ENCODE assay signal across 11 cellular contexts in genomic region chr22:19772673-19773469, GRCh38. TPM values are rescaled to one million over a fixed set of nuclear protein-coding genes. Genes with fewer than 3 reads are reported as not detected.
DNase-seq lines count a peak whose midpoint lies in the region; ATAC-seq and TF ChIP-seq lines count a peak whose summit lies in the region.
"Had no signal": no experiment of that assay in that cellular context is flagged by ENCODE, and none has a peak within 500 bp of the region (broad histone marks: within the 10 kb centered on the region; RNA-seq: fewer than 3 reads in every experiment).

No MANE protein-coding gene starts in this region.

- H3K4me3 ChIP-seq in HEK293 (ENCODE audit: low read depth, low read length), result no peak overlapping the region

- ATAC-seq in GM18502 (IDR thresholded peaks at IDR 0.05; ENCODE audit: poor library complexity, unreplicated experiment), result peak; percentile 60
- ATAC-seq in naive B cell (ENCODE audit: low read depth in 2 of 2), result peak; percentile 88 to 89
- no peak for ATAC-seq in GM19351 (IDR thresholded peaks at IDR 0.05; ENCODE audit: unreplicated experiment)

- peaks cover 59 to 81% (median 79%) of the 10 kb centered on the region in 3 donors for H3K27me3 Mint-ChIP-seq in naive B cell

- peak overlapping the region; percentile 15 to 84 (median 67) for H3K4me3 Mint-ChIP-seq in naive B cell
- H3K4me3 Mint-ChIP-seq: activated CD4-positive, alpha-beta T cell treated with anti-CD3 and anti-CD28 coated beads, Interleukin-2, amount 10 ng/mL, durations not matched to agents 7 days and 5 days had no signal

- CTCF ChIA-PET in HEK293 (lab: Yijun Ruan, JAX), result interaction anchor here (0.9 to 2.5 kb wide), 5 partner anchors 15 to 137 kb away, joined by 3 to 20 read pairs (median 4); no protein-coding TSS in a partner anchor

- DNase-seq in NCI-H526 treated with DMSO at 0.1 percent for 48 hours (lab: John Stamatoyannopoulos, UW) (peak; percentile 89), naive B cell (peak; percentile 51), islet precursor cell (no peak)
- no peak for DNase-seq in activated naive CD4-positive, alpha-beta T cell (lab: John Stamatoyannopoulos, UW)
- no peak for DNase-seq in activated effector memory CD4-positive, alpha-beta T cell treated with Interleukin-2 at 50 U/mL for 16 hours
- DNase-seq: activated CD4-positive, alpha-beta T cell treated with anti-CD3 and anti-CD28 coated beads, Interleukin-2, amount 10 ng/mL, durations not matched to agents 7 days and 5 days; GDM1 had no signal

- POLR2A ChIA-PET in HEK293 (lab: Yijun Ruan, JAX), result no interaction called here

- H3K27ac Mint-ChIP-seq in naive B cell, result peak overlapping the region in 2 of 6 donors; percentile 38 to 83
- H3K27ac Mint-ChIP-seq: activated CD4-positive, alpha-beta T cell treated with anti-CD3 and anti-CD28 coated beads, Interleukin-2, amount 10 ng/mL, durations not matched to agents 7 days and 5 days had no signal

- no peaks in the 10 kb centered on the region for H3K4me1 ChIP-seq in HEK293 (ENCODE audit: control insufficient read depth, insufficient read depth, low read length)

- no peak overlapping the region for H3K27ac ChIP-seq in HEK293 (ENCODE audit: extremely low read depth, low read depth, low read length)

- no peaks in the 10 kb centered on the region for H3K36me3 Mint-ChIP-seq in naive B cell

- H3K36me3 ChIP-seq in HEK293 (ENCODE audit: control insufficient read depth in 2 of 2, insufficient read depth in 1 of 2, low read length in 2 of 2), result peaks cover 0 to 29% of the 10 kb centered on the region in 2 experiments; a peak in 1 of 3 replicates

- no peak for TF ChIP-seq CTCF in HEK293 (tag by site-specific recombination; IDR thresholded peaks at IDR 0.05)

- H3K9me3 Mint-ChIP-seq in naive B cell, result peaks cover 0 to 6% (median 0%) of the 10 kb centered on the region in 7 donors
- H3K9me3 Mint-ChIP-seq: activated CD4-positive, alpha-beta T cell treated with anti-CD3 and anti-CD28 coated beads, Interleukin-2, amount 10 ng/mL, durations not matched to agents 7 days and 5 days had no signal

- no peaks in the 10 kb centered on the region for H3K9me3 ChIP-seq in HEK293 (ENCODE audit: control insufficient read depth, insufficient read depth, low read depth, low read length)

- peaks cover 26 to 29% (median 27%) of the 10 kb centered on the region in 3 donors for H3K4me1 Mint-ChIP-seq in naive B cell

TF ChIP-seq in HEK293, 187 proteins besides CTCF, POLR2A, EP300 and RAD21:
- TF ChIP-seq ZNF600 (tag by site-specific recombination; IDR thresholded peaks at IDR 0.05) (no peak), ZNF341 (tag by site-specific recombination; IDR thresholded peaks at IDR 0.05; ENCODE audit: low read depth) (0 out of 2 replicates have a peak, but pooled peaks have one; percentile 14), ZNF223 (tag by site-specific recombination; IDR thresholded peaks at IDR 0.05) (no peak), ZNF677 (tag by site-specific recombination; IDR thresholded peaks at IDR 0.05) (no peak), ATF2 (tag by site-specific recombination; IDR thresholded peaks at IDR 0.05; ENCODE audit: low read depth) (peak; percentile 21; the same call in 1 of the 2 replicates), IKZF3 (tag by site-specific recombination; IDR thresholded peaks at IDR 0.05) (no peak)

RNA-seq across cellular contexts. Expression of gene TBX1, which starts 12.3 kb away (rescaled TPM):
- polyA plus RNA-seq in naive B cell (ENCODE audit: low read depth in 6 of 6), result not detected
- polyA plus RNA-seq: neural cell had no signal

RNA-seq across cellular contexts. Expression of gene GP1BB, which starts 49.5 kb away (rescaled TPM):
- polyA plus RNA-seq in naive B cell (ENCODE audit: low read depth in 6 of 6), result 1 to 10 TPM in 5 of 6 donors, under 1 TPM in 1; 0.38 to 6.2 (median 4.0) TPM

RNA-seq across cellular contexts. Expression of gene SEPTIN5, which starts 58.6 kb away (rescaled TPM):
- polyA plus RNA-seq in naive B cell (ENCODE audit: low read depth in 6 of 6), result 1 to 10 TPM in 3 of 6 donors, under 1 TPM in 2, not detected in 1; 0.38 to 1.6 (median 1.0) TPM

Comparison
In these comparisons a context has a peak if more than half of its experiments do, and no peak if none do; other contexts are left out.
1. DNase-seq: peak in NCI-H526 treated with DMSO at 0.1 percent for 48 hours (single experiment) and naive B cell (single experiment); none in activated naive CD4-positive, alpha-beta T cell (0 of 4), islet precursor cell (single experiment) and activated effector memory CD4-positive, alpha-beta T cell treated with Interleukin-2 at 50 U/mL for 16 hours (single experiment).